ENCODE assay signal across 17 cellular contexts in genomic region chr7:22425361-22425760, GRCh38.
"Had no signal": no experiment of that assay in that cellular context is flagged by ENCODE, and none has a peak within 500 bp of the region (broad histone marks: within the 10 kb centered on the region; RNA-seq: fewer than 3 reads in every experiment).

No MANE protein-coding gene starts in this region.

- H3K4me3 ChIP-seq: mucosa of descending colon, uterus had no signal

- H3K27ac ChIP-seq: uterus had no signal

- DNase-seq: activated CD4-positive, alpha-beta T cell treated with anti-CD3 and anti-CD28 coated beads for 48 hours; activated CD8-positive, alpha-beta memory T cell treated with anti-CD3 and anti-CD28 coated beads, Interleukin-2, amount 50 U/mL, for 4 hours; activated CD8-positive, alpha-beta T cell treated with anti-CD3 and anti-CD28 coated beads for 36 hours; activated effector memory CD4-positive, alpha-beta T cell treated with anti-CD3 and anti-CD28 coated beads, Interleukin-2, amount 50 U/mL, for 16 hours; activated T-cell treated with anti-CD3 and anti-CD28 coated beads, Interleukin-2, amount 50 U/mL, for 48 hours; islet precursor cell; mammary epithelial cell; mucosa of descending colon; naive thymus-derived CD8-positive, alpha-beta T cell; posterior cingulate gyrus; retina; uterus had no signal

- H3K4me1 ChIP-seq: uterus had no signal

- H3K27me3 ChIP-seq: uterus had no signal

- FAIRE-seq: colon, endometrium had no signal

- H3K36me3 ChIP-seq: uterus had no signal

- H3K9me3 ChIP-seq: mucosa of descending colon, uterus had no signal

- ATAC-seq: activated CD8-positive, alpha-beta T cell treated with anti-CD3 and anti-CD28 coated beads for 36 hours; activated naive CD4-positive, alpha-beta T cell treated with anti-CD3 and anti-CD28 coated beads, Interleukin-2, amount 50 U/mL, for 72 hours; left lobe of liver; mucosa of descending colon; naive thymus-derived CD8-positive, alpha-beta T cell; stimulated activated effector memory CD8-positive, alpha-beta T cell treated with anti-CD3 and anti-CD28 coated beads, Interleukin-12 subunit alpha, Interleukin-12 subunit beta, amount 100 ng/mL, for 72 hours had no signal
